8 cellular contexts compared by ENCODE assay signal in the genomic region with DNA sequence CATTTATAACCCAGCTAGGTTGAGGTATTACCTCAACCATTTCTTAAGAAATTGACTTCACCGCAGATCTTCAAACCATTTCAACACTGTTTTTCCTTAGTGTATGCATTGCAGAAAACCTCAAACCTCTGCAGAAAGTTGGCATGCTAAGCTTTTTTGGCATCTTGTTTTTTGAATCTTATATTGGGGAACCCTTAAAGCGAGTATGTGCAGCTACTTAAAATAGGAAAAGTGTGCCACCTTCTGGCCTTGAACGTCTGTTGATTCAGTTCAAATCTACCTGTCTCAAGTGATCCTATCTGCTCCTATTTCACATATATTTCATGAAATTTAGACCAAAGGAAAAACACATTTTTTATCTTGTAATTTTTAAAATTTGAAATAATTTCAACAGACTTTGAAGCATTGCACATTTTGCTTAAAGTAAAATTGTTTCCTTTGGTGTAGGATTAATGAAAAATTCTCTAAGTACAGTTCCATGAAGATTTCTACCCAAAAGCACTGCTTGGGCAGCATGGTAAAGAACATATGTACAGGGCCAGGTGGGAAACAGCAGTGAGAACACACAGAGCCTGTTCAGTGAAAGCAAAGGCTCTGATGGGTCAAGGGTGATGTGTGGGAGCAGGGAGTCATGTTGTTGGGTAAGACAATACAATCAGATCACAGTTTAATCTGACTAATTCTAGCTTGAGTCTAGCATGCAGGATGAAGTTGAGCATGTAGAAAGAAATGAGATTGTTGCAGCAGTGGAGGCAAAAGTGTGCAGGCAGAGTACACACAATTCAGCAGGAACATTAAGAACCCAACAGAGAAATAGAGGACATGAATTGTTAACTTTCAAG. TPM values are rescaled to one million over a fixed set of nuclear protein-coding genes. Genes with fewer than 3 reads are reported as not detected.
DNase-seq lines count a peak whose midpoint lies in the region; ATAC-seq, FAIRE-seq and TF ChIP-seq lines count a peak whose summit lies in the region.

No MANE protein-coding gene starts in this region.

- no peaks in the 10 kb centered on the region for H3F3A ChIP-seq in OCI-LY1 (ENCODE audit: insufficient read depth, low read length)

- H3K9me3 Mint-ChIP-seq in activated naive CD8-positive, alpha-beta T cell treated with anti-CD3 and anti-CD28 coated beads, Interleukin-2, amount 10 ng/mL, durations not matched to agents 7 days and 5 days: no peaks in the 10 kb centered on the region

- H3K27ac ChIP-seq in A549: no peak overlapping the region
- no peak overlapping the region for H3K27ac ChIP-seq in OCI-LY1 (ENCODE audit: low read depth, low read length, poor library complexity, severe bottlenecking)
- H3K27ac ChIP-seq in heart left ventricle: peak overlapping the region in 1 of 12 donors; percentile 96

- H3K4me3 ChIP-seq in A549 (no peak overlapping the region), GM12864 (ENCODE audit: low read depth, low read length) (no peak overlapping the region), OCI-LY1 (ENCODE audit: low read depth, low read length, poor library complexity, severe bottlenecking) (no peak overlapping the region), heart left ventricle (no peak overlapping the region), retinal pigment epithelial cell (ENCODE audit: low read length) (no peak overlapping the region)
- no peak overlapping the region for H3K4me3 ChIP-seq in Jurkat, Clone E6-1 (ENCODE audit: low read length)

- intact Hi-C loops in heart left ventricle (cut with DNase I): loop anchor here (1.0 to 5.0 kb wide), 8 partner anchors 83 to 133 kb away; a partner anchor contains a TSS

- WGBS in A549 (ENCODE audit: missing lambda C conversion rate): 6% methylated on average over 3 of the region's 3 CpGs
- 25 to 34% (median 32%) methylated on average over 3 of the region's 3 CpGs for WGBS in heart left ventricle, 4 donors

- TF ChIP-seq CTCF in A549 (IDR thresholded peaks at IDR 0.05) (peak; percentile 69), GM12864 (IDR thresholded peaks at IDR 0.05; ENCODE audit: low read depth, low read length, missing control alignments) (peak; percentile 46), OCI-LY1 (IDR thresholded peaks at IDR 0.05; ENCODE audit: low read length) (peak; percentile 67), heart left ventricle (IDR thresholded peaks at IDR 0.05) (peak; percentile 52 to 82 (median 72)), retinal pigment epithelial cell (conservative IDR thresholded peaks at IDR 0.05; ENCODE audit: low read depth, low read length) (peak; percentile 61)

- H2AFZ ChIP-seq in OCI-LY1 (ENCODE audit: low read length): no peak overlapping the region

- CTCF ChIA-PET in A549 (lab: Yijun Ruan, JAX): interaction anchor here (0.8 to 2.9 kb wide), 17 partner anchors 11 to 861 kb away, joined by 3 to 55 read pairs (median 5); a partner anchor contains a TSS

- H3K79me2 ChIP-seq in OCI-LY1 (ENCODE audit: insufficient read depth, low read length): no peaks in the 10 kb centered on the region

- TF ChIP-seq EP300 in A549 (IDR thresholded peaks at IDR 0.05): no peak

- peaks cover 65% of the 10 kb centered on the region for H3K4me1 Mint-ChIP-seq in activated naive CD8-positive, alpha-beta T cell treated with anti-CD3 and anti-CD28 coated beads, Interleukin-2, amount 10 ng/mL, durations not matched to agents 7 days and 5 days

- peak overlapping the region; percentile 20 for H3K4me3 Mint-ChIP-seq in activated naive CD8-positive, alpha-beta T cell treated with anti-CD3 and anti-CD28 coated beads, Interleukin-2, amount 10 ng/mL, durations not matched to agents 7 days and 5 days

- POLR2A ChIA-PET in A549 (lab: Yijun Ruan, JAX): interaction anchor here (1.1 to 1.7 kb wide), 3 partner anchors 17 to 131 kb away, joined by 4 to 5 read pairs (median 4); a partner anchor contains a TSS
- POLR2A ChIA-PET in activated naive CD8-positive, alpha-beta T cell treated with anti-CD3 and anti-CD28 coated beads, Interleukin-2, amount 10 ng/mL, durations not matched to agents 7 days and 5 days (lab: Charles Lee): interaction anchor here (0.7 to 7.9 kb wide), 10 partner anchors 17 to 457 kb away, joined by 3 to 258 read pairs (median 4); a partner anchor contains a TSS

- peak overlapping the region; percentile 97 for H3K27ac Mint-ChIP-seq in activated naive CD8-positive, alpha-beta T cell treated with anti-CD3 and anti-CD28 coated beads, Interleukin-2, amount 10 ng/mL, durations not matched to agents 7 days and 5 days

- no peaks in the 10 kb centered on the region for H3K9me2 ChIP-seq in OCI-LY1 (ENCODE audit: low read depth, low read length)

- peaks cover 6% of the 10 kb centered on the region; the same call in 1 of the 3 replicates for H3K4me1 ChIP-seq in A549
- peaks cover 13% of the 10 kb centered on the region for H3K4me1 ChIP-seq in OCI-LY1 (ENCODE audit: insufficient read depth, low read length, severe bottlenecking)
- peaks cover 0 to 48% (median 0%) of the 10 kb centered on the region in 12 donors for H3K4me1 ChIP-seq in heart left ventricle

- H4K20me1 ChIP-seq in OCI-LY1 (ENCODE audit: insufficient read depth, low read length): no peaks in the 10 kb centered on the region

- peaks cover 29% of the 10 kb centered on the region for H3K36me3 Mint-ChIP-seq in activated naive CD8-positive, alpha-beta T cell treated with anti-CD3 and anti-CD28 coated beads, Interleukin-2, amount 10 ng/mL, durations not matched to agents 7 days and 5 days

- TF ChIP-seq RAD21 in A549 (conservative IDR thresholded peaks at IDR 0.05 in 1 of 2, IDR thresholded peaks at IDR 0.05 in 1 of 2): peak; percentile 73 to 81

- H3K36me3 ChIP-seq in OCI-LY1 (ENCODE audit: insufficient read depth, low read length): peaks cover 7% of the 10 kb centered on the region
- peaks cover 0 to 4% (median 0%) of the 10 kb centered on the region in 9 donors for H3K36me3 ChIP-seq in heart left ventricle

- TF ChIP-seq POLR2A in A549 (IDR thresholded peaks at IDR 0.05; ENCODE audit: low read length) (no peak), heart left ventricle (IDR thresholded peaks at IDR 0.05) (no peak)

- H3K4me2 ChIP-seq in A549: no peak overlapping the region
- H3K4me2 ChIP-seq in OCI-LY1 (ENCODE audit: low read length): no peak overlapping the region

- FAIRE-seq in A549 (lab: Jason Lieb, UNC): no peak

- DNase-seq in A549 (ENCODE audit: low read depth in 1 of 2, low spot score in 1 of 2): peak; percentile 38 to 63
- DNase-seq in GM12864 (ENCODE audit: low read depth): peak; percentile 33
- DNase-seq in Jurkat, Clone E6-1 (ENCODE audit: low read depth, low spot score): peak; percentile 77
- DNase-seq in activated naive CD8-positive, alpha-beta T cell treated with anti-CD3 and anti-CD28 coated beads, Interleukin-2, amount 10 ng/mL, durations not matched to agents 7 days and 5 days: no peak
- peak in 2 of 5 donors; percentile 38 to 40 for DNase-seq in heart left ventricle
- peak; percentile 30 for DNase-seq in retinal pigment epithelial cell (ENCODE audit: low read depth)

- no peaks in the 10 kb centered on the region for H3K9me3 ChIP-seq in A549
- no peaks in the 10 kb centered on the region for H3K9me3 ChIP-seq in OCI-LY1 (ENCODE audit: low read length)
- no peaks in the 10 kb centered on the region for H3K9me3 ChIP-seq in heart left ventricle

- no peak overlapping the region for H3K9ac ChIP-seq in OCI-LY1 (ENCODE audit: low read length)

- H3K27me3 ChIP-seq in OCI-LY1 (ENCODE audit: insufficient read depth, low read length) (no peaks in the 10 kb centered on the region), heart left ventricle (no peaks in the 10 kb centered on the region)

- no peaks in the 10 kb centered on the region for H3K27me3 Mint-ChIP-seq in activated naive CD8-positive, alpha-beta T cell treated with anti-CD3 and anti-CD28 coated beads, Interleukin-2, amount 10 ng/mL, durations not matched to agents 7 days and 5 days

- ATAC-seq in A549 (peak; percentile 82 to 90), heart left ventricle (peak; percentile 53 to 72 (median 61)), GM19452 (IDR thresholded peaks at IDR 0.05; ENCODE audit: unreplicated experiment) (no peak)
- ATAC-seq in activated naive CD8-positive, alpha-beta T cell treated with anti-CD3 and anti-CD28 coated beads, Interleukin-2, amount 10 ng/mL, durations not matched to agents 7 days and 5 days (ENCODE audit: low read depth): no peak

TF ChIP-seq in A549, 52 proteins besides CTCF, POLR2A, EP300 and RAD21:
- TF ChIP-seq RFX5 (IDR thresholded peaks at IDR 0.05) (no peak), SMC3 (IDR thresholded peaks at IDR 0.05) (peak; percentile 76), CHD4 (IDR thresholded peaks at IDR 0.05; ENCODE audit: borderline replicate concordance) (no peak), NFE2L2 (conservative IDR thresholded peaks at IDR 0.05; ENCODE audit: low read length) (no peak), FOXS1 (CRISPR knock-in tag; IDR thresholded peaks at IDR 0.05) (no peak)

RNA-seq across cellular contexts. Expression of a gene that starts 17.2 kb away (rescaled TPM):
- polyA plus RNA-seq in A549 (2011; rRNA removed): 8.7 and 9.7 TPM in 2 replicates
- 2.5 and 2.6 TPM in 2 replicates for polyA plus RNA-seq in A549 (2012; cell fraction: cytosol; rRNA removed)
- polyA plus RNA-seq in A549 (2012; cell fraction: nucleus; rRNA removed): 0.94 and 1.3 TPM in 2 replicates
- polyA plus RNA-seq in A549 (2017; fragmentation: RNase III; extraction: RNeasy Plus Mini Kit Qiagen cat#74134 plus additional on column Dnase treatment): 6.8 to 10.3 TPM (median 8.1 TPM) in 3 replicates
- polyA minus RNA-seq in A549 (2011; rRNA and poly(A)+ RNA removed): 2.1 and 2.3 TPM in 2 replicates
- 89.1 TPM for polyA plus RNA-seq in Jurkat, Clone E6-1 (2012; ENCODE audit: insufficient read depth, insufficient read length)
- total RNA-seq in activated naive CD8-positive, alpha-beta T cell treated with anti-CD3 and anti-CD28 coated beads, Interleukin-2, amount 10 ng/mL, durations not matched to agents 7 days and 5 days: 10 to 100 TPM; 32.3 to 33.0 TPM
- 1 to 10 TPM in 4 of 9 donors, under 1 TPM in 5; 0.44 to 4.5 (median 0.93) TPM for total RNA-seq in heart left ventricle
- polyA plus RNA-seq in heart left ventricle: 1 to 10 TPM in 1 of 2 donors, under 1 TPM in 1; 0.61 to 1.5 TPM

RNA-seq across cellular contexts. Expression of a gene that starts 48.4 kb away (rescaled TPM):
- polyA plus RNA-seq in A549 (2011; rRNA removed) (25.8 and 41.6 TPM in 2 replicates), A549 (2017; fragmentation: RNase III; extraction: RNeasy Plus Mini Kit Qiagen cat#74134 plus additional on column Dnase treatment) (34.9 to 38.8 TPM (median 36.8 TPM) in 3 replicates), heart left ventricle (10 to 100 TPM; 19.5 to 22.6 TPM)
- polyA plus RNA-seq in A549 (2012; cell fraction: cytosol; rRNA removed): 11.4 and 12.6 TPM in 2 replicates
- 19.4 and 25.4 TPM in 2 replicates for polyA plus RNA-seq in A549 (2012; cell fraction: nucleus; rRNA removed)
- polyA minus RNA-seq in A549 (2011; rRNA and poly(A)+ RNA removed): 10.9 and 12.8 TPM in 2 replicates
- 61.5 TPM for polyA plus RNA-seq in Jurkat, Clone E6-1 (2012; ENCODE audit: insufficient read depth, insufficient read length)
- total RNA-seq in activated naive CD8-positive, alpha-beta T cell treated with anti-CD3 and anti-CD28 coated beads, Interleukin-2, amount 10 ng/mL, durations not matched to agents 7 days and 5 days: 10 to 100 TPM; 85.9 to 91.2 TPM
- 10 to 100 TPM in 7 of 9 donors, 1 to 10 TPM in 2; 7.7 to 18.2 (median 13.5) TPM for total RNA-seq in heart left ventricle

Comparison
In these comparisons a context has a peak if more than half of its experiments do, and no peak if none do; other contexts are left out.
1. ATAC-seq: peak in A549 (2 of 2) and heart left ventricle (4 of 4); none in activated naive CD8-positive, alpha-beta T cell treated with anti-CD3 and anti-CD28 coated beads, Interleukin-2, amount 10 ng/mL, durations not matched to agents 7 days and 5 days (single experiment) and GM19452 (single experiment).
2. RNA of a gene that starts 17.2 kb away (total RNA-seq): 32.3 to 33.0 TPM in activated naive CD8-positive, alpha-beta T cell treated with anti-CD3 and anti-CD28 coated beads, Interleukin-2, amount 10 ng/mL, durations not matched to agents 7 days and 5 days; 0.44 to 4.5 TPM in heart left ventricle; every median in the first group is over 4 times any median in the second.
3. RNA of a gene that starts 48.4 kb away (total RNA-seq): 85.9 to 91.2 TPM in activated naive CD8-positive, alpha-beta T cell treated with anti-CD3 and anti-CD28 coated beads, Interleukin-2, amount 10 ng/mL, durations not matched to agents 7 days and 5 days; 7.7 to 18.2 TPM in heart left ventricle; every median in the first group is over 4 times any median in the second.
4. Peak in every context shown above with its lines, with median percentiles within 50 percentile points of each other: CTCF ChIP-seq.